9 cellular contexts compared by ENCODE assay signal in genomic region chr22:37163618-37164534, GRCh38. TPM values are rescaled to one million over a fixed set of nuclear protein-coding genes. Genes with fewer than 3 reads are reported as not detected.
A peak's percentile ranks its signal among the peaks of the same experiment; 100 is the strongest.
DNase-seq lines count a peak whose midpoint lies in the region; ATAC-seq and TF ChIP-seq lines count a peak whose summit lies in the region.
"Had no signal": no experiment of that assay in that cellular context is flagged by ENCODE, and none has a peak within 500 bp of the region (broad histone marks: within the 10 kb centered on the region; RNA-seq: fewer than 3 reads in every experiment).

No MANE protein-coding gene starts in this region.

- H3K4me1 ChIP-seq in CD4-positive, CD25-positive, alpha-beta regulatory T cell (ENCODE audit: control insufficient read depth, insufficient read depth, low read length, poor library complexity, severe bottlenecking): peaks cover 77% of the 10 kb centered on the region
- H3K4me1 ChIP-seq in effector memory CD4-positive, alpha-beta T cell (ENCODE audit: control insufficient read depth, insufficient read depth, low read length, poor library complexity, severe bottlenecking): peaks cover 41% of the 10 kb centered on the region
- peaks cover 12% of the 10 kb centered on the region for H3K4me1 ChIP-seq in hepatocyte (ENCODE audit: insufficient read depth)

- H4K20me1 ChIP-seq in hepatocyte (ENCODE audit: insufficient read depth, poor library complexity, severe bottlenecking): no peaks in the 10 kb centered on the region

- no peak overlapping the region for H3K4me3 ChIP-seq in CD4-positive, CD25-positive, alpha-beta regulatory T cell (ENCODE audit: low read depth, low read length)
- no peak overlapping the region for H3K4me3 ChIP-seq in effector memory CD4-positive, alpha-beta T cell (ENCODE audit: insufficient read depth, low read depth, low read length, poor library complexity, severe bottlenecking)
- no peak overlapping the region for H3K4me3 ChIP-seq in hepatocyte

- peak; percentile 21 to 30 for ATAC-seq in CD4-positive, CD25-positive, alpha-beta regulatory T cell (ENCODE audit: low read depth in 2 of 2)
- ATAC-seq in GM19372 (IDR thresholded peaks at IDR 0.05; ENCODE audit: low read depth, unreplicated experiment) (peak; percentile 30), HG03571 (IDR thresholded peaks at IDR 0.05; ENCODE audit: unreplicated experiment) (peak; percentile 32)

- no peaks in the 10 kb centered on the region for H3K36me3 Mint-ChIP-seq in CD4-positive, CD25-positive, alpha-beta regulatory T cell

- no peak overlapping the region for H3K4me2 ChIP-seq in hepatocyte

- no peaks in the 10 kb centered on the region for H3K79me2 ChIP-seq in hepatocyte

- H3K27ac ChIP-seq in CD4-positive, CD25-positive, alpha-beta regulatory T cell (ENCODE audit: insufficient read depth, low read length, poor library complexity, severe bottlenecking): peak overlapping the region; percentile 90
- peak overlapping the region; percentile 23 for H3K27ac ChIP-seq in effector memory CD4-positive, alpha-beta T cell (ENCODE audit: insufficient read depth, low read length, poor library complexity, severe bottlenecking)
- H3K27ac ChIP-seq in hepatocyte: no peak overlapping the region

- no peaks in the 10 kb centered on the region for H3K27me3 Mint-ChIP-seq in CD4-positive, CD25-positive, alpha-beta regulatory T cell

- TF ChIP-seq CTCF in hepatocyte (IDR thresholded peaks at IDR 0.05; ENCODE audit: poor library complexity): no peak

- H3K4me1 Mint-ChIP-seq in CD4-positive, CD25-positive, alpha-beta regulatory T cell: peaks cover 11 to 92% (median 57%) of the 10 kb centered on the region in 4 donors

- H3K4me3 Mint-ChIP-seq in CD4-positive, CD25-positive, alpha-beta regulatory T cell: peak overlapping the region; percentile 41 to 93 (median 84)

- peak overlapping the region; percentile 99 to 100 (median 99) for H3K27ac Mint-ChIP-seq in CD4-positive, CD25-positive, alpha-beta regulatory T cell

- no peaks in the 10 kb centered on the region for H3K9me3 ChIP-seq in CD4-positive, CD25-positive, alpha-beta regulatory T cell (ENCODE audit: control insufficient read depth in 2 of 2, low read length in 2 of 2)
- no peaks in the 10 kb centered on the region for H3K9me3 ChIP-seq in effector memory CD4-positive, alpha-beta T cell (ENCODE audit: control insufficient read depth, low read length)
- H3K9me3 ChIP-seq in hepatocyte (ENCODE audit: low read depth): no peaks in the 10 kb centered on the region

- peak in 1 of 3 donors; percentile 67 for DNase-seq in CD4-positive, CD25-positive, alpha-beta regulatory T cell
- DNase-seq in effector memory CD4-positive, alpha-beta T cell: peak in 1 of 3 donors; percentile 28
- no peak for DNase-seq in hepatocyte (ENCODE audit: low spot score)
- DNase-seq in NCI-H345 (lab: John Stamatoyannopoulos, UW): no peak
- no peak for DNase-seq in NCI-H774 (lab: John Stamatoyannopoulos, UW)
- no peak for DNase-seq in inferior parietal cortex (ENCODE audit: extremely low spot score)
- DNase-seq: NCI-H1436 treated with DMSO at 0.1 percent for 48 hours had no signal

- H2AFZ ChIP-seq in hepatocyte: no peak overlapping the region

- no peaks in the 10 kb centered on the region for H3K9me2 ChIP-seq in hepatocyte (replicated peaks; ENCODE audit: insufficient read depth)

- WGBS in hepatocyte (ENCODE audit: low lambda C conversion rate, missing lambda C conversion rate): 91% methylated on average over 22 of the region's 22 CpGs

- H3K27me3 ChIP-seq in CD4-positive, CD25-positive, alpha-beta regulatory T cell (ENCODE audit: control insufficient read depth, insufficient read depth, low read length): no peaks in the 10 kb centered on the region
- no peaks in the 10 kb centered on the region for H3K27me3 ChIP-seq in effector memory CD4-positive, alpha-beta T cell (replicated peaks; ENCODE audit: control insufficient read depth, insufficient read depth, low read length, poor library complexity, severe bottlenecking)
- H3K27me3 ChIP-seq in hepatocyte: no peaks in the 10 kb centered on the region

- peaks cover 0 to 2% (median 0%) of the 10 kb centered on the region in 7 donors for H3K9me3 Mint-ChIP-seq in CD4-positive, CD25-positive, alpha-beta regulatory T cell

- H3K36me3 ChIP-seq in CD4-positive, CD25-positive, alpha-beta regulatory T cell (ENCODE audit: control insufficient read depth, insufficient read depth, low read length): no peaks in the 10 kb centered on the region
- H3K36me3 ChIP-seq in effector memory CD4-positive, alpha-beta T cell (ENCODE audit: control insufficient read depth, insufficient read depth, low read length): no peaks in the 10 kb centered on the region
- H3K36me3 ChIP-seq in hepatocyte (replicated peaks; ENCODE audit: insufficient read depth, low read depth): no peaks in the 10 kb centered on the region

RNA-seq across cellular contexts. Expression of gene IL2RB, which starts 14.2 kb away (rescaled TPM):
- total RNA-seq in CD4-positive, CD25-positive, alpha-beta regulatory T cell: 197 TPM
- 100 to 1,000 TPM; 160 to 189 (median 163) TPM for polyA plus RNA-seq in CD4-positive, CD25-positive, alpha-beta regulatory T cell
- 0.57 and 1.1 TPM in 2 replicates for total RNA-seq in hepatocyte
- 0.92 and 1.5 TPM in 2 replicates for polyA plus RNA-seq in hepatocyte

RNA-seq across cellular contexts. Expression of gene C1QTNF6, which starts 24.2 kb away (rescaled TPM):
- total RNA-seq in CD4-positive, CD25-positive, alpha-beta regulatory T cell: 13.6 TPM
- 1 to 10 TPM; 1.6 to 2.4 (median 2.1) TPM for polyA plus RNA-seq in CD4-positive, CD25-positive, alpha-beta regulatory T cell
- total RNA-seq in hepatocyte: 17.9 and 23.6 TPM in 2 replicates
- polyA plus RNA-seq in hepatocyte: 29.7 and 39.1 TPM in 2 replicates

RNA-seq across cellular contexts. Expression of gene SSTR3, which starts 48.4 kb away (rescaled TPM):
- 4.3 TPM for total RNA-seq in CD4-positive, CD25-positive, alpha-beta regulatory T cell
- 1 to 10 TPM; 2.5 to 4.4 (median 3.6) TPM for polyA plus RNA-seq in CD4-positive, CD25-positive, alpha-beta regulatory T cell
- total RNA-seq in hepatocyte: 1.3 and 2.8 TPM in 2 replicates
- polyA plus RNA-seq in hepatocyte: 0.47 and 0.97 TPM in 2 replicates

RNA-seq across cellular contexts. Expression of gene TMPRSS6, which starts 54.4 kb away (rescaled TPM):
- total RNA-seq in CD4-positive, CD25-positive, alpha-beta regulatory T cell: 1.5 TPM
- under 1 TPM; 0.10 to 0.18 (median 0.14) TPM for polyA plus RNA-seq in CD4-positive, CD25-positive, alpha-beta regulatory T cell
- 43.3 and 49.8 TPM in 2 replicates for total RNA-seq in hepatocyte
- 21.3 and 34.4 TPM in 2 replicates for polyA plus RNA-seq in hepatocyte

Comparison
In these comparisons a context has a peak if more than half of its experiments do, and no peak if none do; other contexts are left out.
1. RNA of gene IL2RB, which starts 14.2 kb away (total RNA-seq): 197 TPM in CD4-positive, CD25-positive, alpha-beta regulatory T cell (single experiment); 0.57 to 1.1 TPM in hepatocyte; every median in the first group is over 10 times any median in the second.
2. Peak in every context shown above with its lines, with median percentiles within 50 percentile points of each other: ATAC-seq.